ENCODE assay signal across 22 cellular contexts in the genomic region with DNA sequence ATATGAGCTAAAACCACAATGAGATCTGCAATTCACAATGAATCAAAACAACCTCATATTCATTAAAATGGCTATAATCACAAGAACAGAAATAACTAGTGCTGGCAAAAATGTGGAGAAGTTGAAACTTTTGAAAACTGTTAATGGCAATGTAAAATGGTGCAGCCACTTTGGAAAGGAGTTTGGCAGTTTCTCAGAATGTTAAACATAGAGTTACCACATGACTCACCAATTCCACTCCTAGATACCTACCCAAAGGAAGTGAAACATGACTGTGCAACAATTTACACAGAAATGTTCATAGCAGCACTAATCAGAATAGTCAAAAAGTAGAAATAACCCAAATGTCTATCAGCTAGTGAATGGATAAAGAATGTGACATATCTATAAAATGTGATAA.
DNase-seq lines count a peak whose midpoint lies in the region; FAIRE-seq and TF ChIP-seq lines count a peak whose summit lies in the region.
"Had no signal": no experiment of that assay in that cellular context is flagged by ENCODE, and none has a peak within 500 bp of the region (broad histone marks: within the 10 kb centered on the region; RNA-seq: fewer than 3 reads in every experiment).

No MANE protein-coding gene starts in this region.

- no peaks in the 10 kb centered on the region for H4K20me1 ChIP-seq in OCI-LY3 (ENCODE audit: insufficient read depth, low read length)
- H4K20me1 ChIP-seq: BLaER1 had no signal

- H3K9ac ChIP-seq in OCI-LY3 (ENCODE audit: low read length): no peak overlapping the region
- H3K9ac ChIP-seq: BLaER1, SK-N-SH had no signal

- peak; percentile 35 for FAIRE-seq in D721Med (lab: Jason Lieb, UNC)
- FAIRE-seq in H54 (lab: Jason Lieb, UNC): peak; percentile 20
- FAIRE-seq: A204.1, urothelium cell line had no signal

- no peak overlapping the region for H3K27ac ChIP-seq in OCI-LY3 (ENCODE audit: low read length)
- H3K27ac ChIP-seq: BLaER1, esophagus squamous epithelium, heart right ventricle, neutrophil had no signal

- peak overlapping the region; percentile 25 for H3K4me2 ChIP-seq in OCI-LY3 (ENCODE audit: low read length)
- H3K4me2 ChIP-seq: BLaER1, SK-N-SH had no signal

- no peaks in the 10 kb centered on the region for H3K36me3 ChIP-seq in OCI-LY3 (replicated peaks; ENCODE audit: low read depth, low read length)
- H3K36me3 ChIP-seq: BLaER1, esophagus squamous epithelium, heart right ventricle, neutrophil had no signal

- no peaks in the 10 kb centered on the region for H3K79me2 ChIP-seq in OCI-LY3 (ENCODE audit: low read length)

- H3K9me3 ChIP-seq in OCI-LY3 (ENCODE audit: insufficient read depth, low read length): peaks cover 3% of the 10 kb centered on the region; the same call in 1 of the 2 replicates
- H3K9me3 ChIP-seq: BLaER1, esophagus squamous epithelium, heart right ventricle, neutrophil, SK-N-SH had no signal

- no peak for TF ChIP-seq POLR2A in H54 (IDR thresholded peaks at IDR 0.05; ENCODE audit: low read depth, low read length)

- peaks cover 16% of the 10 kb centered on the region for H3K4me1 ChIP-seq in OCI-LY3 (ENCODE audit: low read length)
- H3K4me1 ChIP-seq: BLaER1, esophagus squamous epithelium, heart right ventricle had no signal

- H2AFZ ChIP-seq in OCI-LY3 (ENCODE audit: low read depth, low read length): no peak overlapping the region

- peaks cover 17% of the 10 kb centered on the region for H3K27me3 ChIP-seq in OCI-LY3 (ENCODE audit: low read depth, low read length)
- H3K27me3 ChIP-seq: BLaER1, esophagus squamous epithelium, heart right ventricle, neutrophil had no signal

- TF ChIP-seq CTCF in D721Med (IDR thresholded peaks at IDR 0.05; ENCODE audit: insufficient read depth, missing control alignments): no peak
- TF ChIP-seq CTCF in OCI-LY3 (IDR thresholded peaks at IDR 0.05; ENCODE audit: low read depth, low read length): no peak
- no peak for TF ChIP-seq CTCF in epithelial cell of proximal tubule (conservative IDR thresholded peaks at IDR 0.05; ENCODE audit: low read depth, low read length)

- DNase-seq in D721Med (ENCODE audit: insufficient read length, low spot score) (no peak), H54 (ENCODE audit: insufficient read length, low spot score) (no peak), epithelial cell of proximal tubule (ENCODE audit: low read depth) (peak; percentile 1), cerebellar nuclear complex (lab: John Stamatoyannopoulos, UW) (no peak), DMS53 treated with DMSO at 0.1 percent for 48 hours (lab: John Stamatoyannopoulos, UW; ENCODE audit: unreplicated experiment) (no peak), NCI-H2227 (lab: John Stamatoyannopoulos, UW; ENCODE audit: unreplicated experiment) (no peak)
- DNase-seq in stimulated activated CD4-positive, alpha-beta T cell treated with anti-CD3 and anti-CD28 coated beads, Interleukin-15, amount 100 ng/mL, for 24 hours: no peak
- DNase-seq: effector CD4-positive, alpha-beta T cell; esophagus squamous epithelium; GDM1; heart right ventricle; immature natural killer cell; NCI-H187; NCI-H226; SK-N-SH; substantia nigra; T1000 had no signal

- H3K4me3 ChIP-seq in OCI-LY3 (ENCODE audit: low read length) (no peak overlapping the region), epithelial cell of proximal tubule (ENCODE audit: low read depth, low read length) (no peak overlapping the region)
- H3K4me3 ChIP-seq: BLaER1, esophagus squamous epithelium, heart right ventricle had no signal
